ENCODE assay signal across 13 cellular contexts in the genomic region with DNA sequence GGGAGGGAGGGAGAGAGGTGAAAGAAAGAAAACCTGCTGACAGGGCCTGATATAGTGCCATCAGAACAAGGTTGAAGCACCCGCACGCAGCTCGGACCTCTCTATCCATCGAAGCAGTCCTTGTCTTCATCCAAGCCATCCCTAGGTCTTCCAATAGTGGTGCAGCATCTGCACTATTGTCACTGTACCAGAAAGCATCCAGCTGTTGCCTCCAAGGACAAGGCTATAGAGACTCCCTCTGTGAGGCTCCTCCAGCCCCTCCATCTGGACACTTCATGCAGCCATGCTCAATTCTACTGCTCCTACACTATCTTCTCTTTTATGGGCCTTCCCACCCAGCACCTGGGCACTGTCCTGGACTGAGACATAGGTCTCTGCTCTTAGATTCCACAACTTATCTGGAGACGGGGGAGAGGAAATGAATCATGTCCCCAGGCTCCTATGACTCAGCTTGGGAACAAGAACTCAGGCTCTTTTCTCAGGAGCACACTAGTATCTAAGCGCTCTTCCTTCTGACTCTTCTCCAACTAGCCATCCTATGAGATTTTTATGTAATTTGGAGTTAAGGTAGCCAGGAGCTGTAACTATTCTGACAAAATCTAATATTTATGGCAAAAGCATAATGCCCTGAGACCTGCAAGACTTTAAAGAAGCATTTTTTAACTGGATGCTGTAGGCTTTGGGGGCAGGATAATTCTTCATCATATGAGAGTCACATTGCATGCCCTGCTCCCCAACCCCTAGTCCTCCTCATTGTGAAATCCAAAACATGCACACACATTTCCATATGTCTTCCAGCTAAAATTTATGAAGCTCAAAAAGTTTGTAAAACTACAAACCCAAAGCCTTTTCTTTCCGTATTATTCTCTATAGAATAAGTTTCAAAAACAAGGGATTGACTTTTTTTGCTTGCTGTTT.
DNase-seq lines count a peak whose midpoint lies in the region; ATAC-seq and TF ChIP-seq lines count a peak whose summit lies in the region.
"Had no signal": no experiment of that assay in that cellular context is flagged by ENCODE, and none has a peak within 500 bp of the region (broad histone marks: within the 10 kb centered on the region; RNA-seq: fewer than 3 reads in every experiment).

No MANE protein-coding gene starts in this region.

- no peaks in the 10 kb centered on the region for H4K20me1 ChIP-seq in hepatocyte (ENCODE audit: insufficient read depth, poor library complexity, severe bottlenecking)

- H3K9me3 ChIP-seq in right atrium auricular region = no peaks in the 10 kb centered on the region
- H3K9me3 ChIP-seq in hepatocyte (ENCODE audit: low read depth) = no peaks in the 10 kb centered on the region
- peaks cover 1% of the 10 kb centered on the region for H3K9me3 ChIP-seq in aorta (ENCODE audit: control insufficient read depth, low read length)
- H3K9me3 ChIP-seq: right lobe of liver had no signal

- in situ Hi-C loops in astrocyte of the spinal cord (cut with HindIII; ENCODE audit: low sequenced_read_pairs) = no loop called here

- no peaks in the 10 kb centered on the region for H3K4me1 Mint-ChIP-seq in activated naive CD4-positive, alpha-beta T cell treated with anti-CD3 and anti-CD28 coated beads for 36 hours (ENCODE audit: low read depth)
- H3K4me1 Mint-ChIP-seq: B cell had no signal

- H3K27ac Mint-ChIP-seq in activated naive CD4-positive, alpha-beta T cell treated with anti-CD3 and anti-CD28 coated beads for 36 hours = no peak overlapping the region
- H3K27ac Mint-ChIP-seq: B cell had no signal

- DNase-seq in Right ventricle myocardium superior (no peak), right atrium auricular region (ENCODE audit: low spot score) (no peak), astrocyte of the spinal cord (ENCODE audit: low read depth, low spot score) (peak; percentile 93), hepatocyte (ENCODE audit: low spot score) (peak; percentile 10), aorta (no peak)
- DNase-seq in activated naive CD4-positive, alpha-beta T cell treated with anti-CD3 and anti-CD28 coated beads for 36 hours = no peak
- DNase-seq: activated CD4-positive, alpha-beta T cell treated with anti-CD3 and anti-CD28 coated beads, Interleukin-2, amount 50 U/mL, for 1 hour; NCI-H1417; right lobe of liver had no signal

- H3K4me2 ChIP-seq in hepatocyte = no peak overlapping the region

- no peak overlapping the region for H3K4me3 ChIP-seq in right atrium auricular region
- no peak overlapping the region for H3K4me3 ChIP-seq in astrocyte of the spinal cord (ENCODE audit: low read depth, low read length)
- no peak overlapping the region for H3K4me3 ChIP-seq in hepatocyte
- no peak overlapping the region for H3K4me3 ChIP-seq in aorta (ENCODE audit: low read length in 2 of 2)
- H3K4me3 ChIP-seq: cardiac muscle cell, right lobe of liver had no signal

- CTCF ChIA-PET in activated naive CD4-positive, alpha-beta T cell treated with anti-CD3 and anti-CD28 coated beads for 36 hours (lab: Charles Lee) = no interaction called here

- TF ChIP-seq CTCF in right atrium auricular region (IDR thresholded peaks at IDR 0.05) (no peak), astrocyte of the spinal cord (IDR thresholded peaks at IDR 0.05; ENCODE audit: low read depth, low read length) (no peak), hepatocyte (IDR thresholded peaks at IDR 0.05; ENCODE audit: poor library complexity) (no peak)

- H3K4me3 Mint-ChIP-seq in activated naive CD4-positive, alpha-beta T cell treated with anti-CD3 and anti-CD28 coated beads for 36 hours = no peak overlapping the region
- H3K4me3 Mint-ChIP-seq: B cell had no signal

- H3K9me3 Mint-ChIP-seq in activated naive CD4-positive, alpha-beta T cell treated with anti-CD3 and anti-CD28 coated beads for 36 hours = peaks cover 4% of the 10 kb centered on the region

- H3K27me3 Mint-ChIP-seq in activated naive CD4-positive, alpha-beta T cell treated with anti-CD3 and anti-CD28 coated beads for 36 hours (ENCODE audit: low read depth) = no peaks in the 10 kb centered on the region
- H3K27me3 Mint-ChIP-seq: B cell had no signal

- H3K9me2 ChIP-seq in hepatocyte (replicated peaks; ENCODE audit: insufficient read depth) = no peaks in the 10 kb centered on the region

- intact Hi-C loops in Right ventricle myocardium superior (cut with DNase I) (no loop called here), aorta (cut with DNase I) (no loop called here)
- intact Hi-C loops in activated naive CD4-positive, alpha-beta T cell treated with anti-CD3 and anti-CD28 coated beads for 36 hours (cut with micrococcal nuclease) = no loop called here

- H3K36me3 Mint-ChIP-seq in activated naive CD4-positive, alpha-beta T cell treated with anti-CD3 and anti-CD28 coated beads for 36 hours (ENCODE audit: low read depth) = no peaks in the 10 kb centered on the region

- WGBS in hepatocyte (ENCODE audit: low lambda C conversion rate, missing lambda C conversion rate) = 83% methylated on average over 6 of the region's 7 CpGs
- 77 to 81% methylated on average over 7 of the region's 7 CpGs for whole genome bisulfite sequencing in aorta, 2 donors

- no peaks in the 10 kb centered on the region for H3K4me1 ChIP-seq in right atrium auricular region
- H3K4me1 ChIP-seq in hepatocyte (ENCODE audit: insufficient read depth) = no peaks in the 10 kb centered on the region
- H3K4me1 ChIP-seq in aorta (ENCODE audit: control insufficient read depth in 1 of 2, insufficient read depth in 2 of 2, low read length in 2 of 2) = no peaks in the 10 kb centered on the region
- H3K4me1 ChIP-seq: right lobe of liver had no signal

- no peaks in the 10 kb centered on the region for H3K36me3 ChIP-seq in right atrium auricular region
- no peaks in the 10 kb centered on the region for H3K36me3 ChIP-seq in hepatocyte (replicated peaks; ENCODE audit: insufficient read depth, low read depth)
- no peaks in the 10 kb centered on the region for H3K36me3 ChIP-seq in aorta (ENCODE audit: control insufficient read depth in 1 of 2, insufficient read depth in 2 of 2, low read length in 1 of 2)
- H3K36me3 ChIP-seq: cardiac muscle cell, right lobe of liver had no signal

- H3K27me3 ChIP-seq in right atrium auricular region = no peaks in the 10 kb centered on the region
- H3K27me3 ChIP-seq in hepatocyte = no peaks in the 10 kb centered on the region
- H3K27me3 ChIP-seq in aorta (ENCODE audit: control insufficient read depth in 1 of 2, insufficient read depth in 2 of 2, low read length in 1 of 2) = no peaks in the 10 kb centered on the region
- H3K27me3 ChIP-seq: cardiac muscle cell, right lobe of liver had no signal

- H3K79me2 ChIP-seq in hepatocyte = no peaks in the 10 kb centered on the region

- H2AFZ ChIP-seq in hepatocyte = no peak overlapping the region

- H3K27ac ChIP-seq in right atrium auricular region = no peak overlapping the region
- no peak overlapping the region for H3K27ac ChIP-seq in hepatocyte
- H3K27ac ChIP-seq in aorta (ENCODE audit: low read depth in 1 of 2, low read length in 2 of 2) = no peak overlapping the region
- H3K27ac ChIP-seq: cardiac muscle cell, right lobe of liver had no signal

- ATAC-seq in Right ventricle myocardium superior (ENCODE audit: poor library complexity) = peak; percentile 74
- ATAC-seq in aorta (ENCODE audit: low FRiP score) = peak; percentile 45
- no peak for ATAC-seq in HG03280 (IDR thresholded peaks at IDR 0.05; ENCODE audit: unreplicated experiment)
- ATAC-seq in HG02623 (IDR thresholded peaks at IDR 0.05; ENCODE audit: unreplicated experiment) = no peak
- ATAC-seq: right lobe of liver had no signal

Comparison
In these comparisons a context has a peak if more than half of its experiments do, and no peak if none do; other contexts are left out.
1. ATAC-seq: peak in Right ventricle myocardium superior (single experiment) and aorta (single experiment); none in HG03280 (single experiment) and HG02623 (single experiment).
2. DNase-seq: peak in astrocyte of the spinal cord (single experiment) and hepatocyte (single experiment); none in Right ventricle myocardium superior (single experiment), right atrium auricular region (single experiment), aorta (0 of 2) and activated naive CD4-positive, alpha-beta T cell treated with anti-CD3 and anti-CD28 coated beads for 36 hours (single experiment).